In the genomic region with DNA sequence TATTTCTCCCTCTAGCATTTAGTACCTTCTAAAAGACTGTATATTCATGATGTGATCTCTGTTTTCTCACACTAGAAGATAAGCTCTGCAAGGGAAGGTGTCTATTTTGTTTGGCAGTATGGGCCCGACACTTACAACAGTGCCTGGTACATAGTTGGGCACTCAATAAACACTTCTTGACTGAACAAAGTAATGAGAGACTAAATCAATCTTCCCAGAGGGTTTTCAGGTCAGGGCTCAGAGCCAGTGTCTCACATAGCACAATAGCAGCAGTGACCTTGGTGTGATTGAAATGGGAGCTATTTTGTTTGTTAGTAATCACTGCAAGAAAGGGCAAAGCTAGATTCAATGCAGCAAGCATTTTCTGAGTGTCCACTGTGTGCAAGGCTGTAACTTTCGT, we compare ENCODE assay signal across 26 cellular contexts. TPM values are rescaled to one million over a fixed set of nuclear protein-coding genes. Genes with fewer than 3 reads are reported as not detected.
"Had no signal": no experiment of that assay in that cellular context is flagged by ENCODE, and none has a peak within 500 bp of the region (broad histone marks: within the 10 kb centered on the region; RNA-seq: fewer than 3 reads in every experiment).

No MANE protein-coding gene starts in this region.

- H3K4me2 ChIP-seq: neural progenitor cell had no signal

- DNase-seq: activated B cell treated with CpG ODN at 0.5 μM for 24 hours; activated CD4-positive, alpha-beta T cell treated with anti-CD3 and anti-CD28 coated beads for 36 hours; activated CD4-positive, alpha-beta T cell treated with anti-CD3 and anti-CD28 coated beads, Interleukin-2, amount 50 U/mL, for 4 hours; activated CD8-positive, alpha-beta memory T cell treated with anti-CD3 and anti-CD28 coated beads, Interleukin-2, amount 50 U/mL, for 48 hours; activated naive CD4-positive, alpha-beta T cell treated with Interleukin-2 at 50 U/mL for 16 hours; activated naive CD8-positive, alpha-beta T cell treated with anti-CD3 and anti-CD28 coated beads for 36 hours; activated T-cell treated with anti-CD3 and anti-CD28 coated beads, Interleukin-2, amount 50 U/mL, for 4 hours; amniotic stem cell; cortex of kidney; heart left ventricle; mesendoderm; mucosa of descending colon; naive thymus-derived CD4-positive, alpha-beta T cell; psoas muscle; stimulated activated CD4-positive, alpha-beta T cell treated with anti-CD3 and anti-CD28 coated beads, Interleukin-4, amount 100 ng/mL, for 4 hours; stimulated activated naive CD8-positive, alpha-beta T cell treated with anti-CD3 and anti-CD28 coated beads, Interleukin-15, Interleukin-2, amounts not matched to agents 100 U/mL and 50 U/mL, for 24 hours; T-helper 9 cell; tibial artery had no signal

- H3K27me3 ChIP-seq: cardiac muscle cell, heart left ventricle, neural progenitor cell, right atrium auricular region, tibial artery had no signal

- H2AFZ ChIP-seq: neural progenitor cell had no signal

- H3K36me3 ChIP-seq: cardiac muscle cell, heart left ventricle, neural progenitor cell, right atrium auricular region, tibial artery had no signal

- ATAC-seq: activated CD4-positive, alpha-beta T cell treated with anti-CD3 and anti-CD28 coated beads for 36 hours; activated T-cell treated with anti-CD3 and anti-CD28 coated beads, Interleukin-2, amount 50 U/mL, for 4 hours; mucosa of descending colon; naive thymus-derived CD4-positive, alpha-beta T cell; psoas muscle; stimulated activated naive CD8-positive, alpha-beta T cell treated with anti-CD3 and anti-CD28 coated beads, Interleukin-15, Interleukin-2, amounts not matched to agents 100 U/mL and 50 U/mL, for 24 hours had no signal

- H3K9me3 ChIP-seq: heart left ventricle, mucosa of descending colon, psoas muscle, right atrium auricular region, tibial artery had no signal

- H3K27ac ChIP-seq: cardiac muscle cell, heart left ventricle, neural progenitor cell, psoas muscle, right atrium auricular region, tibial artery had no signal

- H3K4me1 ChIP-seq: neural progenitor cell, psoas muscle had no signal

- H3K9ac ChIP-seq: neural progenitor cell had no signal

- H3K4me3 ChIP-seq: cardiac muscle cell, heart left ventricle, mucosa of descending colon, neural progenitor cell, psoas muscle, right atrium auricular region, tibial artery had no signal

RNA-seq across cellular contexts. Expression of gene GCM1, which starts 26.4 kb away (rescaled TPM):
- total RNA-seq: activated naive CD8-positive, alpha-beta T cell treated with anti-CD3 and anti-CD28 coated beads for 36 hours; cardiac muscle cell; cerebellum; epithelial cell of proximal tubule; fibroblast of villous mesenchyme; heart left ventricle; lower leg skin; mucosa of descending colon; psoas muscle; right atrium auricular region; urinary bladder had no signal
- polyA plus RNA-seq: cardiac muscle cell; naive thymus-derived CD4-positive, alpha-beta T cell; psoas muscle; urinary bladder had no signal
